ENCODE assay signal across 1 cellular context in genomic region chr4:2962614-2963184, GRCh38.
TF ChIP-seq lines count a peak whose summit lies in the region.

No MANE protein-coding gene starts in this region.

TF ChIP-seq in HEK293, 187 proteins besides CTCF, POLR2A, EP300 and RAD21 (continued from another document):
- TF ChIP-seq PRDM4 (tag by site-specific recombination; IDR thresholded peaks at IDR 0.05) (peak; percentile 56; the same call in 1 of the 2 replicates), ZNF175 (tag by site-specific recombination; IDR thresholded peaks at IDR 0.05) (no peak), ZNF184 (tag by site-specific recombination; IDR thresholded peaks at IDR 0.05) (no peak), PATZ1 (tag by site-specific recombination; IDR thresholded peaks at IDR 0.05) (peak; percentile 66), ZNF335 (tag by site-specific recombination; conservative IDR thresholded peaks at IDR 0.05) (0 out of 2 replicates have a peak, but pooled peaks have one; percentile 95), GLIS2 (tag by site-specific recombination; IDR thresholded peaks at IDR 0.05) (peak; percentile 99), ZNF2 (tag by site-specific recombination; IDR thresholded peaks at IDR 0.05) (0 out of 2 replicates have a peak, but pooled peaks have one; percentile 51), KLF8 (tag by site-specific recombination; IDR thresholded peaks at IDR 0.05) (no peak), ZNF843 (tag by site-specific recombination; IDR thresholded peaks at IDR 0.05) (no peak), ZNF510 (tag by site-specific recombination; IDR thresholded peaks at IDR 0.05; ENCODE audit: insufficient replicate concordance) (no peak), ZNF223 (tag by site-specific recombination; IDR thresholded peaks at IDR 0.05) (no peak)
TF ChIP-seq in HEK293: peak in this region for 13.
